In the genomic region with DNA sequence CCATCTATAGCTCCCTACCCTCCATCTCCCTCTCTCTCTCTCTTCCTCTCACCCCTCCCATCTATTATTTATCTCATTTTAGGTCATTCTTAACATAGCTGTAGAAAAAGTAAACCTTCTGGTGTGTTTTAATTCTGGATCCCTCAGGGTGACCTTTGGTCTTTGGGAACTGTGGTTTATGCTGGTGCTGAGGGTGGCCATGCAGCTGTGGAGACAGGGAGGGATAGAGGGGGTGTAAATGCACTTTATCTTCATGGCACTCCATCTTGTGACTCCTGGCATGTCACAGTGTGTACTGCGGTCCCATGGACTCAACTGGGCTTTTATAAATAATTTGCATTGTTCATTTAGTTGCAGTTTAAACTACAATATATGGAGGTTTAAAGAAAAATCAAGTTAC, we compare ENCODE assay signal across 23 cellular contexts.
"Had no signal": no experiment of that assay in that cellular context is flagged by ENCODE, and none has a peak within 500 bp of the region (broad histone marks: within the 10 kb centered on the region; RNA-seq: fewer than 3 reads in every experiment).

No MANE protein-coding gene starts in this region.

- H3K4me1 ChIP-seq: SJSA1 had no signal

- DNase-seq: KBM-7, MG63, NCI-H1092, NCI-H1105 treated with DMSO at 0.1 percent for 48 hours, NCI-H1417 treated with DMSO at 0.1 percent for 48 hours, NCI-H146, NCI-H1930, NCI-H2081, NCI-H2107, NCI-H2171, NCI-H226, NCI-H446, NCI-H510A, NCI-H524 treated with DMSO at 0.1 percent for 48 hours, NCI-H69, NCI-H774, Right ventricle myocardium superior, RPMI8226, SIG-M5 had no signal

- H3K9me3 ChIP-seq: MG63, SJSA1 had no signal

- H3K4me3 ChIP-seq: MG63, SJSA1, SK-N-MC had no signal

- H3K27ac ChIP-seq: SJSA1, SK-N-MC had no signal

- H3K36me3 ChIP-seq: MG63, SJSA1 had no signal

- H3K27me3 ChIP-seq: MG63, SJSA1 had no signal

- FAIRE-seq: RCC 7860 had no signal

- H3K4me1 Mint-ChIP-seq: IgD-negative memory B cell had no signal

- H3K4me3 Mint-ChIP-seq: IgD-negative memory B cell had no signal

- H3K36me3 Mint-ChIP-seq: IgD-negative memory B cell had no signal

- H3K27ac Mint-ChIP-seq: IgD-negative memory B cell had no signal
